8 cellular contexts compared by ENCODE assay signal in genomic region chr9:119963258-119963797, GRCh38.
DNase-seq lines count a peak whose midpoint lies in the region; ATAC-seq and TF ChIP-seq lines count a peak whose summit lies in the region.

No MANE protein-coding gene starts in this region.

- H3K9me3 ChIP-seq in fibroblast of lung (ENCODE audit: control insufficient read depth, insufficient read depth, low read depth, low read length) (no peaks in the 10 kb centered on the region), sigmoid colon (no peaks in the 10 kb centered on the region)
- H3K9me3 ChIP-seq in effector memory CD4-positive, alpha-beta T cell (ENCODE audit: control insufficient read depth, low read length): no peaks in the 10 kb centered on the region

- ATAC-seq in omental fat pad (ENCODE audit: low FRiP score): peak; percentile 50
- no peak for ATAC-seq in activated naive CD4-positive, alpha-beta T cell treated with anti-CD3 and anti-CD28 coated beads, Interleukin-2, amount 50 U/mL, for 72 hours

- H3K36me3 ChIP-seq in fibroblast of lung (ENCODE audit: control insufficient read depth, insufficient read depth, low read length) (no peaks in the 10 kb centered on the region), sigmoid colon (no peaks in the 10 kb centered on the region)
- no peaks in the 10 kb centered on the region for H3K36me3 ChIP-seq in effector memory CD4-positive, alpha-beta T cell (ENCODE audit: control insufficient read depth, insufficient read depth, low read length)

- H3K4me3 ChIP-seq in fibroblast of lung (replicated peaks in 1 of 4; ENCODE audit: control extremely low read depth in 1 of 4, insufficient read depth in 1 of 4, low read depth in 3 of 4, low read length in 4 of 4): peak overlapping the region in 1 of 4 experiments; percentile 12
- H3K4me3 ChIP-seq in sigmoid colon: no peak overlapping the region
- no peak overlapping the region for H3K4me3 ChIP-seq in effector memory CD4-positive, alpha-beta T cell (ENCODE audit: insufficient read depth, low read depth, low read length, poor library complexity, severe bottlenecking)

- H3K36me3 Mint-ChIP-seq in activated naive CD4-positive, alpha-beta T cell treated with anti-CD3 and anti-CD28 coated beads, Interleukin-2, amount 50 U/mL, for 72 hours: no peaks in the 10 kb centered on the region

- no peaks in the 10 kb centered on the region for H3K9me3 Mint-ChIP-seq in activated naive CD4-positive, alpha-beta T cell treated with anti-CD3 and anti-CD28 coated beads, Interleukin-2, amount 50 U/mL, for 72 hours

- peaks cover 7% of the 10 kb centered on the region for H3K4me1 ChIP-seq in fibroblast of lung (ENCODE audit: control insufficient read depth, extremely low read depth, insufficient read depth, low read length)
- peaks cover 0 to 12% (median 11%) of the 10 kb centered on the region in 4 donors for H3K4me1 ChIP-seq in sigmoid colon
- no peaks in the 10 kb centered on the region for H3K4me1 ChIP-seq in effector memory CD4-positive, alpha-beta T cell (ENCODE audit: control insufficient read depth, insufficient read depth, low read length, poor library complexity, severe bottlenecking)

- peak overlapping the region; percentile 42 for H2AFZ ChIP-seq in fibroblast of lung (ENCODE audit: low read length)

- peak; percentile 67 for DNase-seq in EL
- no peak for DNase-seq in RWPE1 (ENCODE audit: low spot score)
- DNase-seq in fibroblast of lung (ENCODE audit: low read depth in 2 of 2): peak; percentile 5 to 95
- no peak for DNase-seq in omental fat pad (ENCODE audit: low spot score)
- DNase-seq in activated naive CD4-positive, alpha-beta T cell treated with anti-CD3 and anti-CD28 coated beads, Interleukin-2, amount 50 U/mL, for 72 hours (ENCODE audit: low spot score in 2 of 2): no peak
- DNase-seq in NCI-H526 treated with DMSO at 0.1 percent for 48 hours (lab: John Stamatoyannopoulos, UW): no peak
- no peak for DNase-seq in sigmoid colon
- no peak for DNase-seq in effector memory CD4-positive, alpha-beta T cell

- peak overlapping the region; percentile 34; the same call in 1 of the 2 replicates for H3K27ac ChIP-seq in RWPE1
- peak overlapping the region; percentile 46 for H3K27ac ChIP-seq in fibroblast of lung (ENCODE audit: insufficient read depth, low read length)
- peak overlapping the region in 2 of 4 donors; percentile 27 to 37 for H3K27ac ChIP-seq in sigmoid colon
- no peak overlapping the region for H3K27ac ChIP-seq in effector memory CD4-positive, alpha-beta T cell (ENCODE audit: insufficient read depth, low read length, poor library complexity, severe bottlenecking)

- H3K79me2 ChIP-seq in fibroblast of lung (ENCODE audit: control insufficient read depth, insufficient read depth, low read length): no peaks in the 10 kb centered on the region

- peak overlapping the region; percentile 2 for H3K4me2 ChIP-seq in fibroblast of lung (ENCODE audit: extremely low read depth, insufficient read depth, low read length)

- CTCF ChIA-PET in RWPE1 (lab: Yijun Ruan, JAX): no interaction called here

- POLR2A ChIA-PET in RWPE1 (lab: Yijun Ruan, JAX; ENCODE audit: low non-redundant PET): no interaction called here

- TF ChIP-seq CTCF in RWPE1 (conservative IDR thresholded peaks at IDR 0.05; ENCODE audit: low read depth) (no peak), fibroblast of lung (conservative IDR thresholded peaks at IDR 0.05 in 1 of 2, IDR thresholded peaks at IDR 0.05 in 1 of 2; ENCODE audit: low read depth in 1 of 2, low read length in 2 of 2) (no peak), omental fat pad (IDR thresholded peaks at IDR 0.05) (no peak), sigmoid colon (IDR thresholded peaks at IDR 0.05) (no peak)

- WGBS in sigmoid colon, 2 donors: 42 to 44% methylated on average over 4 of the region's 4 CpGs

- H3K27me3 ChIP-seq in fibroblast of lung (ENCODE audit: control insufficient read depth, insufficient read depth, low read length): no peaks in the 10 kb centered on the region
- no peaks in the 10 kb centered on the region for H3K27me3 ChIP-seq in sigmoid colon
- no peaks in the 10 kb centered on the region for H3K27me3 ChIP-seq in effector memory CD4-positive, alpha-beta T cell (replicated peaks; ENCODE audit: control insufficient read depth, insufficient read depth, low read length, poor library complexity, severe bottlenecking)

- TF ChIP-seq EP300 in sigmoid colon (IDR thresholded peaks at IDR 0.05): no peak

- no peaks in the 10 kb centered on the region for H4K20me1 ChIP-seq in fibroblast of lung (ENCODE audit: control insufficient read depth, extremely low read depth, insufficient read depth, low read length)

- no peak overlapping the region for H3K27ac Mint-ChIP-seq in activated naive CD4-positive, alpha-beta T cell treated with anti-CD3 and anti-CD28 coated beads, Interleukin-2, amount 50 U/mL, for 72 hours

- intact Hi-C loops in sigmoid colon (cut with DNase I): no loop called here

- no peak for TF ChIP-seq POLR2A in sigmoid colon (IDR thresholded peaks at IDR 0.05)

- peak overlapping the region; percentile 1 for H3K9ac ChIP-seq in fibroblast of lung (ENCODE audit: insufficient read depth, low read length)

Comparison
In these comparisons a context has a peak if more than half of its experiments do, and no peak if none do; other contexts are left out.
1. DNase-seq: peak in EL (single experiment) and fibroblast of lung (2 of 2); none in RWPE1 (single experiment), omental fat pad (single experiment), activated naive CD4-positive, alpha-beta T cell treated with anti-CD3 and anti-CD28 coated beads, Interleukin-2, amount 50 U/mL, for 72 hours (0 of 2), NCI-H526 treated with DMSO at 0.1 percent for 48 hours (single experiment), sigmoid colon (single experiment) and effector memory CD4-positive, alpha-beta T cell (0 of 3).